In genomic region chr22:50641696-50642607, GRCh38 we compare ENCODE assay signal across 8 cellular contexts. TPM values are rescaled to one million over a fixed set of nuclear protein-coding genes. Genes with fewer than 3 reads are reported as not detected.
DNase-seq lines count a peak whose midpoint lies in the region; ATAC-seq and TF ChIP-seq lines count a peak whose summit lies in the region.

No MANE protein-coding gene starts in this region.

- no peaks in the 10 kb centered on the region for H3F3A ChIP-seq in smooth muscle cell (ENCODE audit: low read depth)

- no peak overlapping the region for H3K9ac ChIP-seq in smooth muscle cell (ENCODE audit: low read depth)

- peak overlapping the region; percentile 51 for H2AFZ ChIP-seq in smooth muscle cell (ENCODE audit: low read depth)

- H3K4me1 Mint-ChIP-seq in chondrocyte (ENCODE audit: low read depth): peaks cover 8% of the 10 kb centered on the region

- no peaks in the 10 kb centered on the region for H3K9me3 ChIP-seq in smooth muscle cell (replicated peaks; ENCODE audit: low read depth)

- H3K4me2 ChIP-seq in smooth muscle cell: peak overlapping the region; percentile 74

- ATAC-seq in HG02870 (IDR thresholded peaks at IDR 0.05; ENCODE audit: unreplicated experiment) (no peak), HG03342 (IDR thresholded peaks at IDR 0.05; ENCODE audit: unreplicated experiment) (no peak)

- H4K20me1 ChIP-seq in smooth muscle cell (ENCODE audit: low read depth): no peaks in the 10 kb centered on the region

- H3K9me3 Mint-ChIP-seq in chondrocyte (ENCODE audit: low read depth): no peaks in the 10 kb centered on the region

- WGBS in smooth muscle cell (ENCODE audit: low lambda C conversion rate): 25% methylated on average over 17 of the region's 17 CpGs

- DNase-seq in HFF-Myc (ENCODE audit: extremely low read depth, low read depth) (no peak), chondrocyte (ENCODE audit: low spot score) (no peak), islet precursor cell (peak; percentile 59), smooth muscle cell (lab: John Stamatoyannopoulos, UW; ENCODE audit: unreplicated experiment) (no peak), COR-L47 (lab: John Stamatoyannopoulos, UW) (no peak), GM10266 (ENCODE audit: extremely low spot score) (no peak)

- H3K36me3 Mint-ChIP-seq in chondrocyte (ENCODE audit: low read depth): no peaks in the 10 kb centered on the region

- peaks cover 28% of the 10 kb centered on the region for H3K27me3 ChIP-seq in smooth muscle cell (ENCODE audit: low read depth)

- H3K4me1 ChIP-seq in smooth muscle cell (ENCODE audit: low read depth): peaks cover 14% of the 10 kb centered on the region

- H3K27ac Mint-ChIP-seq in chondrocyte (ENCODE audit: unreplicated experiment): no peak overlapping the region

- no peak overlapping the region for H3K27ac ChIP-seq in smooth muscle cell (ENCODE audit: low read depth)

- no peaks in the 10 kb centered on the region for H3K36me3 ChIP-seq in smooth muscle cell (ENCODE audit: low read depth)

- no peak overlapping the region for H3K4me3 Mint-ChIP-seq in chondrocyte (ENCODE audit: unreplicated experiment)

- peak; percentile 26 for TF ChIP-seq CTCF in HFF-Myc (IDR thresholded peaks at IDR 0.05; ENCODE audit: low read depth, low read length, missing control alignments)
- peak; percentile 69 for TF ChIP-seq CTCF in chondrocyte (IDR thresholded peaks at IDR 0.05)
- no peak for TF ChIP-seq CTCF in smooth muscle cell (IDR thresholded peaks at IDR 0.05; ENCODE audit: borderline replicate concordance, insufficient read depth, poor library complexity, severe bottlenecking)
- no peak for TF ChIP-seq CTCF in GM10266 (IDR thresholded peaks at IDR 0.05; ENCODE audit: control insufficient read depth, insufficient read depth, low read depth, missing control alignments)

- no peaks in the 10 kb centered on the region for H3K79me2 ChIP-seq in smooth muscle cell (ENCODE audit: low read depth)

- H3K27me3 Mint-ChIP-seq in chondrocyte (ENCODE audit: low read depth): peaks cover 6% of the 10 kb centered on the region

- H3K4me3 ChIP-seq in HFF-Myc (replicated peaks; ENCODE audit: low read depth, low read length) (no peak overlapping the region), smooth muscle cell (peak overlapping the region; percentile 7)

RNA-seq across cellular contexts. Expression of gene ARSA, which starts 14.0 kb away (rescaled TPM):
- total RNA-seq in chondrocyte (37.6 to 39.8 TPM (median 39.3 TPM) in 3 replicates), smooth muscle cell (16.6 and 19.9 TPM in 2 replicates)
- polyA plus RNA-seq in smooth muscle cell: 16.6 and 17.7 TPM in 2 replicates

RNA-seq across cellular contexts. Expression of gene SHANK3, which starts 30.7 kb away (rescaled TPM):
- total RNA-seq in chondrocyte (3.9 to 7.5 TPM (median 7.0 TPM) in 3 replicates), smooth muscle cell (1.3 and 2.0 TPM in 2 replicates)
- polyA plus RNA-seq in smooth muscle cell: 1.6 and 1.9 TPM in 2 replicates

RNA-seq across cellular contexts. Expression of gene MAPK8IP2, which starts 41.4 kb away (rescaled TPM):
- 3.0 to 4.3 TPM (median 4.1 TPM) in 3 replicates for total RNA-seq in chondrocyte
- total RNA-seq in smooth muscle cell: 0.63 TPM in 2 replicates
- polyA plus RNA-seq in smooth muscle cell: 1.2 and 1.5 TPM in 2 replicates

RNA-seq across cellular contexts. Expression of gene CHKB, which starts 59.3 kb away (rescaled TPM):
- 47.4 to 64.5 TPM (median 47.9 TPM) in 3 replicates for total RNA-seq in chondrocyte
- total RNA-seq in smooth muscle cell: 33.6 and 35.2 TPM in 2 replicates
- 62.8 and 64.8 TPM in 2 replicates for polyA plus RNA-seq in smooth muscle cell

Comparison
In these comparisons a context has a peak if more than half of its experiments do, and no peak if none do; other contexts are left out.
1. CTCF ChIP-seq: peak in HFF-Myc (single experiment) and chondrocyte (single experiment); none in smooth muscle cell (single experiment) and GM10266 (single experiment).